ENCODE assay signal across 16 cellular contexts in the genomic region with DNA sequence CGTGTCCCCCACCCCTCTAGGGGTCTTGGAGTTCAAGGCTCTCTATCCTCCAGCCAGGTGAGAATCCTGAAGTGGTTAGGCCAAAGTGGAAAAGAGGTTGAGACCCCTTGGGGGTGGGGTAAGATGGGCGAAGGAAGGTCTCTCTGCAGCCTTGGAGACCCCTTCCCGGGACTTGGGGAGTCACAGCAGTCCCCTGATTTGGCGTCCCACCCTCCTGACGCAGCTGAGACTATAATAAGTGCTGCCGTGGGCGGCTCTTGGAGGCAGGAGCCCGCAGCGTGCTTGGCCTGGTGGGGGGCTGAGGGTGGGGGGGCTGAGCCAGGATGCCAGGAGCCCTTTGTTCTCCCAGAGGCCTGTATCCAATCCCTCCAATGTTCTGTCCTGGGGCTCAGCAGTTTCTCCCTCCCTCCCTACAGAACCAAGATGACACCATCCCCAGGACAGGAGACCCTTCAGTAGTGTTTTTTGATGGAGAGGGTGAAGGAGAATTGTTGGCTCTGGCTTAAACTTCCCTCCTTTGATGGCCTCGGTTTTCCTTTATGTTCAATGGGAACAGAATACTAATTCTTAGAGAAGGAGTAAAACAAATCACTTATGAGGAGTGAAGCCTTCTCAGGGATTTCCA. TPM values are rescaled to one million over a fixed set of nuclear protein-coding genes. Genes with fewer than 3 reads are reported as not detected.
DNase-seq lines count a peak whose midpoint lies in the region.
"Had no signal": no experiment of that assay in that cellular context is flagged by ENCODE, and none has a peak within 500 bp of the region (broad histone marks: within the 10 kb centered on the region; RNA-seq: fewer than 3 reads in every experiment).

No MANE protein-coding gene starts in this region.

- H2BK120ac ChIP-seq in mesenchymal stem cell (ENCODE audit: low read depth, low read length), result no peak overlapping the region

- H3K9me3 ChIP-seq in iPS-15b (ENCODE audit: control insufficient read depth, insufficient read depth, low read length), result no peaks in the 10 kb centered on the region
- H3K9me3 ChIP-seq in mesenchymal stem cell (ENCODE audit: control insufficient read depth, low read length), result no peaks in the 10 kb centered on the region

- H2BK12ac ChIP-seq in mesenchymal stem cell (ENCODE audit: low read length in 2 of 2), result no peak overlapping the region

- H3K36me3 Mint-ChIP-seq in activated naive CD4-positive, alpha-beta T cell treated with anti-CD3 and anti-CD28 coated beads, Interleukin-2, amount 50 U/mL, for 24 hours, result peaks cover 1% of the 10 kb centered on the region
- H3K36me3 Mint-ChIP-seq in activated naive CD4-positive, alpha-beta T cell treated with anti-CD3 and anti-CD28 coated beads for 36 hours (ENCODE audit: low read depth), result peaks cover 7% of the 10 kb centered on the region
- H3K36me3 Mint-ChIP-seq in activated CD4-positive, alpha-beta memory T cell treated with anti-CD3 and anti-CD28 coated beads for 36 hours, result peaks cover 12% of the 10 kb centered on the region

- no peak overlapping the region for H3K23ac ChIP-seq in mesenchymal stem cell (ENCODE audit: low read length in 2 of 2)

- intact Hi-C loops in activated naive CD4-positive, alpha-beta T cell treated with anti-CD3 and anti-CD28 coated beads for 36 hours (cut with micrococcal nuclease), result loop anchor here (2.0 to 5.0 kb wide), 2 partner anchors 15 to 498 kb away; a partner anchor contains a TSS
- intact Hi-C loops in activated CD4-positive, alpha-beta memory T cell treated with anti-CD3 and anti-CD28 coated beads for 36 hours (cut with micrococcal nuclease), result loop anchor here (5.0 kb wide), 2 partner anchors 108 to 193 kb away; a partner anchor contains a TSS

- peaks cover 72% of the 10 kb centered on the region for H3K27me3 ChIP-seq in iPS-15b (ENCODE audit: control insufficient read depth, insufficient read depth, low read length)
- H3K27me3 ChIP-seq in mesenchymal stem cell (ENCODE audit: control insufficient read depth in 1 of 2, insufficient read depth in 1 of 2, low read length in 2 of 2), result peaks cover 66 to 69% of the 10 kb centered on the region in 2 experiments

- POLR2A ChIA-PET in activated CD4-positive, alpha-beta memory T cell treated with anti-CD3 and anti-CD28 coated beads for 36 hours (lab: Charles Lee), result interaction anchor here (0.6 kb wide), 1 partner anchor 26 kb away, joined by 3 read pairs; no protein-coding TSS in a partner anchor

- CTCF ChIA-PET in activated naive CD4-positive, alpha-beta T cell treated with anti-CD3 and anti-CD28 coated beads for 36 hours (lab: Charles Lee), result interaction anchor here (1.2 to 4.0 kb wide), 4 partner anchors 16 to 158 kb away, joined by 3 to 21 read pairs (median 4); no protein-coding TSS in a partner anchor
- CTCF ChIA-PET in activated CD4-positive, alpha-beta memory T cell treated with anti-CD3 and anti-CD28 coated beads for 36 hours (lab: Charles Lee), result interaction anchor here (2.3 kb wide), 1 partner anchor 47 kb away, joined by 13 read pairs; a partner anchor contains a TSS

- H2AFZ ChIP-seq in mesenchymal stem cell (ENCODE audit: low read depth, low read length), result no peak overlapping the region

- no peak overlapping the region for H2BK15ac ChIP-seq in mesenchymal stem cell (ENCODE audit: low read depth, poor library complexity, severe bottlenecking)

- H2BK5ac ChIP-seq in mesenchymal stem cell (ENCODE audit: low read depth, low read length, poor library complexity, severe bottlenecking), result no peak overlapping the region

- no peaks in the 10 kb centered on the region for H3K9me3 Mint-ChIP-seq in activated naive CD4-positive, alpha-beta T cell treated with anti-CD3 and anti-CD28 coated beads, Interleukin-2, amount 50 U/mL, for 24 hours
- H3K9me3 Mint-ChIP-seq in activated naive CD4-positive, alpha-beta T cell treated with anti-CD3 and anti-CD28 coated beads for 36 hours, result no peaks in the 10 kb centered on the region
- no peaks in the 10 kb centered on the region for H3K9me3 Mint-ChIP-seq in activated CD4-positive, alpha-beta memory T cell treated with anti-CD3 and anti-CD28 coated beads for 36 hours

- H4K8ac ChIP-seq in mesenchymal stem cell (ENCODE audit: low read length), result no peak overlapping the region

- no peak overlapping the region for H3K14ac ChIP-seq in mesenchymal stem cell (ENCODE audit: low read length in 2 of 2)

- no peak overlapping the region for H4K91ac ChIP-seq in mesenchymal stem cell (ENCODE audit: low read length)

- H2AK5ac ChIP-seq in mesenchymal stem cell (ENCODE audit: low read length, severe bottlenecking), result no peak overlapping the region

- H3K36me3 ChIP-seq in iPS-15b (ENCODE audit: control insufficient read depth, insufficient read depth, low read length), result no peaks in the 10 kb centered on the region
- H3K36me3 ChIP-seq in mesenchymal stem cell (ENCODE audit: control insufficient read depth in 1 of 2, insufficient read depth in 2 of 2, low read depth in 1 of 2, low read length in 2 of 2), result no peaks in the 10 kb centered on the region
- H3K36me3 ChIP-seq: WERI-Rb-1 had no signal

- no peak overlapping the region for H3K4ac ChIP-seq in mesenchymal stem cell (ENCODE audit: low read depth in 1 of 2, low read length in 2 of 2)

- peak overlapping the region; percentile 51 for H3K27ac Mint-ChIP-seq in activated naive CD4-positive, alpha-beta T cell treated with anti-CD3 and anti-CD28 coated beads, Interleukin-2, amount 50 U/mL, for 24 hours
- H3K27ac Mint-ChIP-seq in activated naive CD4-positive, alpha-beta T cell treated with anti-CD3 and anti-CD28 coated beads for 36 hours, result no peak overlapping the region
- peak overlapping the region; percentile 38 for H3K27ac Mint-ChIP-seq in activated CD4-positive, alpha-beta memory T cell treated with anti-CD3 and anti-CD28 coated beads for 36 hours
- H3K27ac Mint-ChIP-seq: endodermal cell had no signal

- H3K79me1 ChIP-seq in mesenchymal stem cell (replicated peaks; ENCODE audit: low read length, poor library complexity, severe bottlenecking), result no peaks in the 10 kb centered on the region

- DNase-seq in activated naive CD4-positive, alpha-beta T cell treated with anti-CD3 and anti-CD28 coated beads for 36 hours, result no peak
- no peak for DNase-seq in activated CD4-positive, alpha-beta memory T cell treated with anti-CD3 and anti-CD28 coated beads for 36 hours
- no peak for DNase-seq in SIG-M5 (lab: John Stamatoyannopoulos, UW)
- DNase-seq in C1 segment of cervical spinal cord (lab: John Stamatoyannopoulos, UW), result no peak
- DNase-seq in mesenchymal stem cell, result no peak
- DNase-seq: endodermal cell; foreskin fibroblast; GOT3; NCI-H1105; NCI-H226; stimulated activated naive CD4-positive, alpha-beta T cell treated with Interleukin-2 at 50 U/mL for 16 hours; WERI-Rb-1 had no signal

- H3K9ac ChIP-seq in iPS-15b (ENCODE audit: low read depth, low read length) (no peak overlapping the region), mesenchymal stem cell (ENCODE audit: low read length) (no peak overlapping the region)

- H3K27ac ChIP-seq in temporal lobe (ENCODE audit: low read depth, low read length) (peak overlapping the region; percentile 31), mesenchymal stem cell (ENCODE audit: low read length, poor library complexity, severe bottlenecking) (no peak overlapping the region)
- H3K27ac ChIP-seq: SK-N-MC, WERI-Rb-1 had no signal

- WGBS in mesenchymal stem cell, result 19% methylated on average over 9 of the region's 10 CpGs

- H3K18ac ChIP-seq in mesenchymal stem cell (ENCODE audit: low read depth in 1 of 2, low read length in 2 of 2), result no peak overlapping the region

- peaks cover 54% of the 10 kb centered on the region for H3K4me1 Mint-ChIP-seq in activated naive CD4-positive, alpha-beta T cell treated with anti-CD3 and anti-CD28 coated beads, Interleukin-2, amount 50 U/mL, for 24 hours
- peaks cover 44% of the 10 kb centered on the region for H3K4me1 Mint-ChIP-seq in activated naive CD4-positive, alpha-beta T cell treated with anti-CD3 and anti-CD28 coated beads for 36 hours (ENCODE audit: low read depth)
- H3K4me1 Mint-ChIP-seq in activated CD4-positive, alpha-beta memory T cell treated with anti-CD3 and anti-CD28 coated beads for 36 hours (ENCODE audit: low read depth), result peaks cover 52% of the 10 kb centered on the region

- H3K4me2 ChIP-seq in mesenchymal stem cell (ENCODE audit: low read length, poor library complexity, severe bottlenecking), result no peak overlapping the region

- H3K4me3 ChIP-seq in iPS-15b (ENCODE audit: low read depth, low read length) (peak overlapping the region; percentile 41), mesenchymal stem cell (ENCODE audit: insufficient read depth in 1 of 2, low read depth in 1 of 2, low read length in 2 of 2) (no peak overlapping the region)
- H3K4me3 ChIP-seq: SK-N-MC had no signal

- H3K4me1 ChIP-seq in iPS-15b (ENCODE audit: control insufficient read depth, insufficient read depth, low read length) (peaks cover 6% of the 10 kb centered on the region), mesenchymal stem cell (ENCODE audit: control insufficient read depth, insufficient read depth, low read depth, low read length) (peaks cover 30% of the 10 kb centered on the region)

- H3K27me3 Mint-ChIP-seq in activated naive CD4-positive, alpha-beta T cell treated with anti-CD3 and anti-CD28 coated beads, Interleukin-2, amount 50 U/mL, for 24 hours, result no peaks in the 10 kb centered on the region
- H3K27me3 Mint-ChIP-seq in activated naive CD4-positive, alpha-beta T cell treated with anti-CD3 and anti-CD28 coated beads for 36 hours (ENCODE audit: low read depth), result no peaks in the 10 kb centered on the region
- no peaks in the 10 kb centered on the region for H3K27me3 Mint-ChIP-seq in activated CD4-positive, alpha-beta memory T cell treated with anti-CD3 and anti-CD28 coated beads for 36 hours

- peak overlapping the region; percentile 54 for H3K4me3 Mint-ChIP-seq in activated naive CD4-positive, alpha-beta T cell treated with anti-CD3 and anti-CD28 coated beads, Interleukin-2, amount 50 U/mL, for 24 hours
- no peak overlapping the region for H3K4me3 Mint-ChIP-seq in activated naive CD4-positive, alpha-beta T cell treated with anti-CD3 and anti-CD28 coated beads for 36 hours
- peak overlapping the region; percentile 32 for H3K4me3 Mint-ChIP-seq in activated CD4-positive, alpha-beta memory T cell treated with anti-CD3 and anti-CD28 coated beads for 36 hours

RNA-seq across cellular contexts. Expression of a gene that starts 1.5 kb away (rescaled TPM):
- total RNA-seq in activated naive CD4-positive, alpha-beta T cell treated with anti-CD3 and anti-CD28 coated beads for 36 hours, result 10 to 100 TPM; 26.7 to 28.0 TPM
- 10 to 100 TPM; 32.4 to 34.0 TPM for total RNA-seq in activated CD4-positive, alpha-beta memory T cell treated with anti-CD3 and anti-CD28 coated beads for 36 hours
- total RNA-seq in temporal lobe, result 40.6 TPM
- 0.03 TPM for polyA plus RNA-seq in mesenchymal stem cell (2013, experiment 1 of 2)
- polyA plus RNA-seq in mesenchymal stem cell (2013, experiment 2 of 2), result 0.04 TPM

RNA-seq across cellular contexts. Expression of a gene that starts 4.8 kb away (rescaled TPM):
- total RNA-seq in activated naive CD4-positive, alpha-beta T cell treated with anti-CD3 and anti-CD28 coated beads for 36 hours, result 1 to 10 TPM; 6.4 to 7.7 TPM
- total RNA-seq in activated CD4-positive, alpha-beta memory T cell treated with anti-CD3 and anti-CD28 coated beads for 36 hours, result 10 to 100 TPM; 11.7 to 15.0 TPM
- total RNA-seq in temporal lobe, result 26.6 TPM
- polyA plus RNA-seq in mesenchymal stem cell (2013, experiment 1 of 2), result 22.7 TPM
- polyA plus RNA-seq in mesenchymal stem cell (2013, experiment 2 of 2), result 23.2 TPM

RNA-seq across cellular contexts. Expression of a gene that starts 12.1 kb away (rescaled TPM):
- 100 to 1,000 TPM; 194 to 202 TPM for total RNA-seq in activated naive CD4-positive, alpha-beta T cell treated with anti-CD3 and anti-CD28 coated beads for 36 hours
- total RNA-seq in activated CD4-positive, alpha-beta memory T cell treated with anti-CD3 and anti-CD28 coated beads for 36 hours, result 100 to 1,000 TPM; 181 to 195 TPM
- total RNA-seq in temporal lobe, result 47.7 TPM
- polyA plus RNA-seq in mesenchymal stem cell (2013, experiment 1 of 2), result 168 TPM
- 171 TPM for polyA plus RNA-seq in mesenchymal stem cell (2013, experiment 2 of 2)

RNA-seq across cellular contexts. Expression of a gene that starts 14.9 kb away (rescaled TPM):
- total RNA-seq in activated naive CD4-positive, alpha-beta T cell treated with anti-CD3 and anti-CD28 coated beads for 36 hours, result 10 to 100 TPM; 10.4 to 10.8 TPM
- 10 to 100 TPM; 20.9 to 21.2 TPM for total RNA-seq in activated CD4-positive, alpha-beta memory T cell treated with anti-CD3 and anti-CD28 coated beads for 36 hours
- 12.3 TPM for total RNA-seq in temporal lobe
- polyA plus RNA-seq in mesenchymal stem cell (2013, experiment 1 of 2), result 8.2 TPM
- 8.2 TPM for polyA plus RNA-seq in mesenchymal stem cell (2013, experiment 2 of 2)

RNA-seq across cellular contexts. Expression of a gene that starts 26.9 kb away (rescaled TPM):
- total RNA-seq in activated naive CD4-positive, alpha-beta T cell treated with anti-CD3 and anti-CD28 coated beads for 36 hours, result 1 to 10 TPM; 5.4 to 6.1 TPM
- total RNA-seq in activated CD4-positive, alpha-beta memory T cell treated with anti-CD3 and anti-CD28 coated beads for 36 hours, result 1 to 10 TPM; 7.1 to 8.2 TPM
- total RNA-seq in temporal lobe, result 0.25 TPM
- 0.32 TPM for polyA plus RNA-seq in mesenchymal stem cell (2013, experiment 1 of 2)
- polyA plus RNA-seq in mesenchymal stem cell (2013, experiment 2 of 2), result 0.29 TPM
